Comparison of ENCODE assay signal across 8 cellular contexts in the genomic region with DNA sequence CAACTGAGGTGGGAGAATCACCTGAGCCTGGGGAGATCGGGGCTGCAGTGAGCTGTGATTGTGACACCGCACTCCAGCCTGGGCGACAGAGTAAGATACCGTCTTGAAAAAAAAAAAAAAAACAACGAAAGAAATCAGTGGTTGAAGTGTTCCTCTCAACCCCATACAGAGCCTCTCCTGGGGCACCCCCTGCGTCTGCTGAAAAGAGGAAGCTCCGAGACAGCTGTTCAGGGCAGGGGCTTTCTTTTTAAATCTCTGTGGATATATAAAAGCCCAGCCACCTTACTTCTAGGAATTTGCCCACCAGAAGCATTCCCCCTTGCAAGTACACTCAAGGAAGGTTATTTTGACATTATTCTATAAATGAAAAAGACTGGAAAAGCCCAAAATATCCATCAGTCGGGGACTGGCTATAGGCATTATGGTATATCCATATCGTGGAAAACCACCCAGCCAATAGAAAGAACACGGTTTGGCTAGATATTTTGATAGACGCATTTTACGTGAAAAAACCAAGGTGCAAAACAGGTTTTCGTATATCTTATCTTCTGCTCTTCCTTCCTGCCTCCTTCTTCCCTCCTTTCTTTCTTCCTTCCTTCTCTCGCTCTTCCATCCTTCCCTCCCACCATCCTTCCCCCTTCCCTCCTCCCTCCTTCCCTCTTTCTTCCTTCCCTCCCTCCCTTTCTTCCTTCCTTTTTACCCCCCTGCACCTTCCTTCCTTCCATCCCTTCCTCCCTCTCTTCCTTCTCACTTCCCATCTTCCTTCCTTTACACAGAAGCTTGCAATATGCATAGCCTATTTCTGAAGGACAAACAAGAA. TPM values are rescaled to one million over a fixed set of nuclear protein-coding genes. Genes with fewer than 3 reads are reported as not detected.
DNase-seq lines count a peak whose midpoint lies in the region; ATAC-seq and TF ChIP-seq lines count a peak whose summit lies in the region.

No MANE protein-coding gene starts in this region.

- H3K27me3 ChIP-seq in dorsolateral prefrontal cortex = no peaks in the 10 kb centered on the region
- H3K27me3 ChIP-seq in mesenchymal stem cell (ENCODE audit: control insufficient read depth in 1 of 2, insufficient read depth in 1 of 2, low read length in 2 of 2) = peaks cover 31 to 52% of the 10 kb centered on the region in 2 experiments

- no peaks in the 10 kb centered on the region for H3K36me3 ChIP-seq in mesenchymal stem cell (ENCODE audit: control insufficient read depth in 1 of 2, insufficient read depth in 2 of 2, low read depth in 1 of 2, low read length in 2 of 2)

- no peak overlapping the region for H3K23ac ChIP-seq in mesenchymal stem cell (ENCODE audit: low read length in 2 of 2)

- ATAC-seq in GM21619 (IDR thresholded peaks at IDR 0.05; ENCODE audit: unreplicated experiment) (peak; percentile 90), HG03571 (IDR thresholded peaks at IDR 0.05; ENCODE audit: unreplicated experiment) (peak; percentile 79)
- ATAC-seq in naive thymus-derived CD8-positive, alpha-beta T cell = peak; percentile 88 to 94

- no peak overlapping the region for H3K9ac ChIP-seq in mesenchymal stem cell (ENCODE audit: low read length)

- CTCF ChIA-PET in activated CD4-positive, alpha-beta T cell treated with anti-CD3 and anti-CD28 coated beads, Interleukin-2, amount 10 ng/mL, durations not matched to agents 7 days and 5 days (lab: Charles Lee) = interaction anchor here (0.6 kb wide), 1 partner anchor 14 kb away, joined by 4 read pairs; no protein-coding TSS in a partner anchor

- DNase-seq in NCI-H2171 treated with DMSO at 0.1 percent for 48 hours (lab: John Stamatoyannopoulos, UW) (peak; percentile 11), NCI-H2171 (lab: John Stamatoyannopoulos, UW) (no peak), dorsolateral prefrontal cortex (no peak), mesenchymal stem cell (no peak)
- DNase-seq in naive thymus-derived CD8-positive, alpha-beta T cell = peak in 6 of 10 donors; percentile 3 to 40 (median 36)
- DNase-seq in activated CD4-positive, alpha-beta T cell treated with anti-CD3 and anti-CD28 coated beads, Interleukin-2, amount 10 ng/mL, durations not matched to agents 7 days and 5 days = no peak

- H4K8ac ChIP-seq in mesenchymal stem cell (ENCODE audit: low read length) = no peak overlapping the region

- no peak overlapping the region for H2BK120ac ChIP-seq in mesenchymal stem cell (ENCODE audit: low read depth, low read length)

- no peak overlapping the region for H3K4ac ChIP-seq in mesenchymal stem cell (ENCODE audit: low read depth in 1 of 2, low read length in 2 of 2)

- peaks cover 12 to 34% (median 20%) of the 10 kb centered on the region in 5 donors for H3K27me3 Mint-ChIP-seq in naive thymus-derived CD8-positive, alpha-beta T cell
- H3K27me3 Mint-ChIP-seq in activated CD4-positive, alpha-beta T cell treated with anti-CD3 and anti-CD28 coated beads, Interleukin-2, amount 10 ng/mL, durations not matched to agents 7 days and 5 days = peaks cover 47% of the 10 kb centered on the region

- no peak overlapping the region for H3K14ac ChIP-seq in mesenchymal stem cell (ENCODE audit: low read length in 2 of 2)

- no peaks in the 10 kb centered on the region for H3K4me1 ChIP-seq in mesenchymal stem cell (ENCODE audit: control insufficient read depth, insufficient read depth, low read depth, low read length)

- TF ChIP-seq CTCF in dorsolateral prefrontal cortex (IDR thresholded peaks at IDR 0.05 in 54 of 56, conservative IDR thresholded peaks at IDR 0.05 in 2 of 56; ENCODE audit: low read depth in 1 of 56, partially characterized antibody in 56 of 56) = no peak

- no peak overlapping the region for H3K4me3 ChIP-seq in dorsolateral prefrontal cortex
- no peak overlapping the region for H3K4me3 ChIP-seq in mesenchymal stem cell (ENCODE audit: insufficient read depth in 1 of 2, low read depth in 1 of 2, low read length in 2 of 2)

- no peak overlapping the region for H2AFZ ChIP-seq in mesenchymal stem cell (ENCODE audit: low read depth, low read length)

- H3K79me1 ChIP-seq in mesenchymal stem cell (replicated peaks; ENCODE audit: low read length, poor library complexity, severe bottlenecking) = no peaks in the 10 kb centered on the region

- intact Hi-C loops in dorsolateral prefrontal cortex (cut with DNase I) = no loop called here

- WGBS in mesenchymal stem cell = 81% methylated on average over 13 of the region's 14 CpGs

- H3K4me3 Mint-ChIP-seq in naive thymus-derived CD8-positive, alpha-beta T cell = peak overlapping the region in 9 of 10 donors; percentile 5 to 58 (median 29)
- H3K4me3 Mint-ChIP-seq in activated CD4-positive, alpha-beta T cell treated with anti-CD3 and anti-CD28 coated beads, Interleukin-2, amount 10 ng/mL, durations not matched to agents 7 days and 5 days = no peak overlapping the region

- peak overlapping the region in 4 of 10 donors; percentile 14 to 80 (median 62) for H3K27ac Mint-ChIP-seq in naive thymus-derived CD8-positive, alpha-beta T cell
- H3K27ac Mint-ChIP-seq in activated CD4-positive, alpha-beta T cell treated with anti-CD3 and anti-CD28 coated beads, Interleukin-2, amount 10 ng/mL, durations not matched to agents 7 days and 5 days = no peak overlapping the region

- H2BK5ac ChIP-seq in mesenchymal stem cell (ENCODE audit: low read depth, low read length, poor library complexity, severe bottlenecking) = no peak overlapping the region

- no peaks in the 10 kb centered on the region for H3K36me3 Mint-ChIP-seq in naive thymus-derived CD8-positive, alpha-beta T cell
- no peaks in the 10 kb centered on the region for H3K36me3 Mint-ChIP-seq in activated CD4-positive, alpha-beta T cell treated with anti-CD3 and anti-CD28 coated beads, Interleukin-2, amount 10 ng/mL, durations not matched to agents 7 days and 5 days (ENCODE audit: low read depth)

- H3K4me1 Mint-ChIP-seq in naive thymus-derived CD8-positive, alpha-beta T cell = peaks cover 10 to 29% (median 24%) of the 10 kb centered on the region in 4 donors
- H3K4me1 Mint-ChIP-seq in activated CD4-positive, alpha-beta T cell treated with anti-CD3 and anti-CD28 coated beads, Interleukin-2, amount 10 ng/mL, durations not matched to agents 7 days and 5 days = peaks cover 7% of the 10 kb centered on the region

- H2BK15ac ChIP-seq in mesenchymal stem cell (ENCODE audit: low read depth, poor library complexity, severe bottlenecking) = no peak overlapping the region

- peaks cover 11% of the 10 kb centered on the region for H3K9me3 ChIP-seq in mesenchymal stem cell (ENCODE audit: control insufficient read depth, low read length)

- no peaks in the 10 kb centered on the region for H3K9me3 Mint-ChIP-seq in naive thymus-derived CD8-positive, alpha-beta T cell
- no peaks in the 10 kb centered on the region for H3K9me3 Mint-ChIP-seq in activated CD4-positive, alpha-beta T cell treated with anti-CD3 and anti-CD28 coated beads, Interleukin-2, amount 10 ng/mL, durations not matched to agents 7 days and 5 days

- H3K4me2 ChIP-seq in mesenchymal stem cell (ENCODE audit: low read length, poor library complexity, severe bottlenecking) = no peak overlapping the region

- POLR2A ChIA-PET in naive thymus-derived CD8-positive, alpha-beta T cell (lab: Charles Lee) = no interaction called here
- POLR2A ChIA-PET in activated CD4-positive, alpha-beta T cell treated with anti-CD3 and anti-CD28 coated beads, Interleukin-2, amount 10 ng/mL, durations not matched to agents 7 days and 5 days (lab: Charles Lee) = no interaction called here

- no peak overlapping the region for H3K18ac ChIP-seq in mesenchymal stem cell (ENCODE audit: low read depth in 1 of 2, low read length in 2 of 2)

- H3K27ac ChIP-seq in dorsolateral prefrontal cortex (no peak overlapping the region), mesenchymal stem cell (ENCODE audit: low read length, poor library complexity, severe bottlenecking) (no peak overlapping the region)

- no peak overlapping the region for H4K91ac ChIP-seq in mesenchymal stem cell (ENCODE audit: low read length)

- no peak overlapping the region for H2AK5ac ChIP-seq in mesenchymal stem cell (ENCODE audit: low read length, severe bottlenecking)

- H2BK12ac ChIP-seq in mesenchymal stem cell (ENCODE audit: low read length in 2 of 2) = no peak overlapping the region

RNA-seq across cellular contexts. Expression of a gene that starts 9.2 kb away (rescaled TPM):
- total RNA-seq in naive thymus-derived CD8-positive, alpha-beta T cell = 1 to 10 TPM; 6.5 TPM
- not detected for polyA plus RNA-seq in naive thymus-derived CD8-positive, alpha-beta T cell
- total RNA-seq in dorsolateral prefrontal cortex = under 1 TPM in 23 of 120 experiments, not detected in 97; 0.15 to 0.56 (median 0.19) TPM
- polyA plus RNA-seq in mesenchymal stem cell (2013, experiment 1 of 2) = not detected
- not detected for polyA plus RNA-seq in mesenchymal stem cell (2013, experiment 2 of 2)
- under 1 TPM; 0.50 to 0.74 TPM for total RNA-seq in activated CD4-positive, alpha-beta T cell treated with anti-CD3 and anti-CD28 coated beads, Interleukin-2, amount 10 ng/mL, durations not matched to agents 7 days and 5 days

RNA-seq across cellular contexts. Expression of a gene that starts 22.9 kb away (rescaled TPM):
- total RNA-seq in naive thymus-derived CD8-positive, alpha-beta T cell = not detected
- not detected for polyA plus RNA-seq in naive thymus-derived CD8-positive, alpha-beta T cell
- 100 to 1,000 TPM in 3 of 120 experiments, 10 to 100 TPM in 117; 32.3 to 105 (median 74.3) TPM for total RNA-seq in dorsolateral prefrontal cortex
- 1.5 TPM for polyA plus RNA-seq in mesenchymal stem cell (2013, experiment 1 of 2)
- 1.5 TPM for polyA plus RNA-seq in mesenchymal stem cell (2013, experiment 2 of 2)
- total RNA-seq in activated CD4-positive, alpha-beta T cell treated with anti-CD3 and anti-CD28 coated beads, Interleukin-2, amount 10 ng/mL, durations not matched to agents 7 days and 5 days = not detected

RNA-seq across cellular contexts. Expression of a gene that starts 55.1 kb away (rescaled TPM):
- total RNA-seq in naive thymus-derived CD8-positive, alpha-beta T cell = not detected
- not detected for polyA plus RNA-seq in naive thymus-derived CD8-positive, alpha-beta T cell
- total RNA-seq in dorsolateral prefrontal cortex = 1 to 10 TPM in 1 of 120 experiments, under 1 TPM in 1, not detected in 118; 0.93 to 1.5 TPM
- polyA plus RNA-seq in mesenchymal stem cell (2013, experiment 1 of 2) = not detected
- polyA plus RNA-seq in mesenchymal stem cell (2013, experiment 2 of 2) = not detected
- under 1 TPM; 0.40 to 0.42 TPM for total RNA-seq in activated CD4-positive, alpha-beta T cell treated with anti-CD3 and anti-CD28 coated beads, Interleukin-2, amount 10 ng/mL, durations not matched to agents 7 days and 5 days

Comparison
In these comparisons a context has a peak if more than half of its experiments do, and no peak if none do; other contexts are left out.
1. DNase-seq: peak in NCI-H2171 treated with DMSO at 0.1 percent for 48 hours (single experiment) and naive thymus-derived CD8-positive, alpha-beta T cell (6 of 10); none in NCI-H2171 (single experiment), dorsolateral prefrontal cortex (0 of 10), mesenchymal stem cell (single experiment) and activated CD4-positive, alpha-beta T cell treated with anti-CD3 and anti-CD28 coated beads, Interleukin-2, amount 10 ng/mL, durations not matched to agents 7 days and 5 days (single experiment).
2. RNA of a gene that starts 9.2 kb away (total RNA-seq): 6.5 TPM in naive thymus-derived CD8-positive, alpha-beta T cell; 0.50 to 0.74 TPM in activated CD4-positive, alpha-beta T cell treated with anti-CD3 and anti-CD28 coated beads, Interleukin-2, amount 10 ng/mL, durations not matched to agents 7 days and 5 days and 0.15 to 0.56 TPM in dorsolateral prefrontal cortex; every median in the first group is over 4 times any median in the second.
3. RNA of a gene that starts 22.9 kb away (total RNA-seq): 32.3 to 105 TPM in dorsolateral prefrontal cortex; not detected in naive thymus-derived CD8-positive, alpha-beta T cell and not detected in activated CD4-positive, alpha-beta T cell treated with anti-CD3 and anti-CD28 coated beads, Interleukin-2, amount 10 ng/mL, durations not matched to agents 7 days and 5 days; every median in the first group is over 10 times any median in the second.
4. Peak in every context shown above with its lines, with median percentiles within 50 percentile points of each other: ATAC-seq.